Comparison of ENCODE assay signal across 20 cellular contexts in the genomic region with DNA sequence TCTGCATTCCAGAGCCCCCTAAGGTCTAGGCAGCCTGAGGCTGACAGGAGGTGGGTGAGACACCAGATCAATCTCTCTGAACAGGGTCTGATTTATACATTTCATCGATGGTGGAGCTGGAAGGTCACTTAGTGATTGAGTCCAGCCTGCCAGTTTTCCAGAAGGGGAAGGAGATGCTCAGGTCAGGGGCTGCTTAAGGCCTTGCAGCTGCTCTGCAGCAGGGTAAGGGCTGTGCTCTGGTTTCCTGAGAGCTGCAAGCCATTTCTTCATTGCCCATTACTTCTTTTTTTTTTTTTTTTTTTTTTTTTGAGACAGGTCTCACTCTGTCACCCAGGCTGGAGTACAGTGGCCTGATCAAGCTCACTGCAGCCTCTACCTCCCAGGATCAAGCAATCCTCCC. TPM values are rescaled to one million over a fixed set of nuclear protein-coding genes. Genes with fewer than 3 reads are reported as not detected.
DNase-seq lines count a peak whose midpoint lies in the region; ATAC-seq and TF ChIP-seq lines count a peak whose summit lies in the region.
"Had no signal": no experiment of that assay in that cellular context is flagged by ENCODE, and none has a peak within 500 bp of the region (broad histone marks: within the 10 kb centered on the region; RNA-seq: fewer than 3 reads in every experiment).

No MANE protein-coding gene starts in this region.

- no peak for DNase-seq in activated CD4-positive, alpha-beta T cell treated with anti-CD3 and anti-CD28 coated beads, Interleukin-2, amount 10 ng/mL, durations not matched to agents 24 days and 14 days
- no peak for DNase-seq in activated CD4-positive, alpha-beta T cell treated with anti-CD3 and anti-CD28 coated beads, Interleukin-2, amount 50 U/mL, for 4 hours
- DNase-seq in HL-60 (ENCODE audit: low read depth in 1 of 2, low spot score in 1 of 2) (peak in 1 of 2 experiments; percentile 76), natural killer cell (no peak), NCI-H82 (lab: John Stamatoyannopoulos, UW) (no peak), NCI-H524 (lab: John Stamatoyannopoulos, UW) (no peak)
- no peak for DNase-seq in activated T-helper 1 cell treated with anti-CD3 and anti-CD28 coated beads, Interleukin-12 subunit alpha, Interleukin-12 subunit beta, Interleukin-2, Interleukin-4 antibody, amounts not matched to agents 30 ng/mL and 10 ng/mL and 1 ng/mL, durations not matched to agents 14 hours and 24 hours and 36 hours (ENCODE audit: low spot score)
- DNase-seq: ACHN; activated naive CD4-positive, alpha-beta T cell; Caco-2; effector CD4-positive, alpha-beta T cell; heart left ventricle; islet precursor cell; mesendoderm; NCI-H1417 had no signal

- peaks cover 63% of the 10 kb centered on the region for H3K4me1 Mint-ChIP-seq in activated CD4-positive, alpha-beta T cell treated with anti-CD3 and anti-CD28 coated beads, Interleukin-2, amount 10 ng/mL, durations not matched to agents 24 days and 14 days
- H3K4me1 Mint-ChIP-seq in activated T-helper 1 cell treated with anti-CD3 and anti-CD28 coated beads, Interleukin-12 subunit alpha, Interleukin-12 subunit beta, Interleukin-2, Interleukin-4 antibody, amounts not matched to agents 30 ng/mL and 10 ng/mL and 1 ng/mL, durations not matched to agents 14 hours and 24 hours and 36 hours (ENCODE audit: low read depth): peaks cover 59% of the 10 kb centered on the region
- H3K4me1 Mint-ChIP-seq in natural killer cell: peaks cover 54 to 62% of the 10 kb centered on the region in 2 donors
- H3K4me1 Mint-ChIP-seq: neural progenitor cell had no signal

- TF ChIP-seq CTCF in HL-60 (IDR thresholded peaks at IDR 0.05; ENCODE audit: insufficient read depth, low read length): no peak
- TF ChIP-seq CTCF in natural killer cell (IDR thresholded peaks at IDR 0.05): no peak

- peak overlapping the region; percentile 96 for H3K27ac ChIP-seq in HL-60 (replicated peaks)
- H3K27ac ChIP-seq: breast epithelium, neural progenitor cell had no signal

- H3K27me3 ChIP-seq in HL-60 (ENCODE audit: insufficient read depth, poor library complexity, severe bottlenecking): no peaks in the 10 kb centered on the region
- H3K27me3 ChIP-seq: breast epithelium, heart left ventricle, neural progenitor cell had no signal

- no peak overlapping the region for H3K4me3 ChIP-seq in HL-60 (replicated peaks; ENCODE audit: insufficient read depth, low read length)
- H3K4me3 ChIP-seq: breast epithelium, GM12878, heart left ventricle, neural progenitor cell had no signal

- H3K27ac Mint-ChIP-seq in activated CD4-positive, alpha-beta T cell treated with anti-CD3 and anti-CD28 coated beads, Interleukin-2, amount 10 ng/mL, durations not matched to agents 24 days and 14 days: peak overlapping the region; percentile 62
- H3K27ac Mint-ChIP-seq in activated T-helper 1 cell treated with anti-CD3 and anti-CD28 coated beads, Interleukin-12 subunit alpha, Interleukin-12 subunit beta, Interleukin-2, Interleukin-4 antibody, amounts not matched to agents 30 ng/mL and 10 ng/mL and 1 ng/mL, durations not matched to agents 14 hours and 24 hours and 36 hours: peak overlapping the region; percentile 70
- H3K27ac Mint-ChIP-seq in natural killer cell: peak overlapping the region; percentile 94 to 99
- H3K27ac Mint-ChIP-seq: neural progenitor cell had no signal

- no peak for ATAC-seq in natural killer cell
- no peak for ATAC-seq in GM18502 (IDR thresholded peaks at IDR 0.05; ENCODE audit: poor library complexity, unreplicated experiment)
- ATAC-seq: GM12878, heart left ventricle had no signal

- no peaks in the 10 kb centered on the region for H3K27me3 Mint-ChIP-seq in activated CD4-positive, alpha-beta T cell treated with anti-CD3 and anti-CD28 coated beads, Interleukin-2, amount 10 ng/mL, durations not matched to agents 24 days and 14 days
- H3K27me3 Mint-ChIP-seq in activated T-helper 1 cell treated with anti-CD3 and anti-CD28 coated beads, Interleukin-12 subunit alpha, Interleukin-12 subunit beta, Interleukin-2, Interleukin-4 antibody, amounts not matched to agents 30 ng/mL and 10 ng/mL and 1 ng/mL, durations not matched to agents 14 hours and 24 hours and 36 hours (ENCODE audit: insufficient read depth): no peaks in the 10 kb centered on the region
- H3K27me3 Mint-ChIP-seq in natural killer cell (ENCODE audit: low read depth in 2 of 2): no peaks in the 10 kb centered on the region

- intact Hi-C loops in activated CD4-positive, alpha-beta T cell treated with anti-CD3 and anti-CD28 coated beads, Interleukin-2, amount 10 ng/mL, durations not matched to agents 24 days and 14 days (cut with micrococcal nuclease): no loop called here
- intact Hi-C loops in activated T-helper 1 cell treated with anti-CD3 and anti-CD28 coated beads, Interleukin-12 subunit alpha, Interleukin-12 subunit beta, Interleukin-2, Interleukin-4 antibody, amounts not matched to agents 30 ng/mL and 10 ng/mL and 1 ng/mL, durations not matched to agents 14 hours and 24 hours and 36 hours (cut with micrococcal nuclease): no loop called here
- intact Hi-C loops in natural killer cell (cut with micrococcal nuclease): no loop called here

- peaks cover 53% of the 10 kb centered on the region for H3K36me3 Mint-ChIP-seq in activated CD4-positive, alpha-beta T cell treated with anti-CD3 and anti-CD28 coated beads, Interleukin-2, amount 10 ng/mL, durations not matched to agents 24 days and 14 days (ENCODE audit: low read depth)
- H3K36me3 Mint-ChIP-seq in activated T-helper 1 cell treated with anti-CD3 and anti-CD28 coated beads, Interleukin-12 subunit alpha, Interleukin-12 subunit beta, Interleukin-2, Interleukin-4 antibody, amounts not matched to agents 30 ng/mL and 10 ng/mL and 1 ng/mL, durations not matched to agents 14 hours and 24 hours and 36 hours (ENCODE audit: low read depth): peaks cover 39% of the 10 kb centered on the region
- peaks cover 12% of the 10 kb centered on the region for H3K36me3 Mint-ChIP-seq in natural killer cell

- peaks cover 4% of the 10 kb centered on the region for H3K9me3 Mint-ChIP-seq in activated CD4-positive, alpha-beta T cell treated with anti-CD3 and anti-CD28 coated beads, Interleukin-2, amount 10 ng/mL, durations not matched to agents 24 days and 14 days
- H3K9me3 Mint-ChIP-seq in activated T-helper 1 cell treated with anti-CD3 and anti-CD28 coated beads, Interleukin-12 subunit alpha, Interleukin-12 subunit beta, Interleukin-2, Interleukin-4 antibody, amounts not matched to agents 30 ng/mL and 10 ng/mL and 1 ng/mL, durations not matched to agents 14 hours and 24 hours and 36 hours: peaks cover 3% of the 10 kb centered on the region
- H3K9me3 Mint-ChIP-seq in natural killer cell: no peaks in the 10 kb centered on the region
- H3K9me3 Mint-ChIP-seq: neural progenitor cell had no signal

- H3K4me3 Mint-ChIP-seq in activated CD4-positive, alpha-beta T cell treated with anti-CD3 and anti-CD28 coated beads, Interleukin-2, amount 10 ng/mL, durations not matched to agents 24 days and 14 days: no peak overlapping the region
- H3K4me3 Mint-ChIP-seq in activated T-helper 1 cell treated with anti-CD3 and anti-CD28 coated beads, Interleukin-12 subunit alpha, Interleukin-12 subunit beta, Interleukin-2, Interleukin-4 antibody, amounts not matched to agents 30 ng/mL and 10 ng/mL and 1 ng/mL, durations not matched to agents 14 hours and 24 hours and 36 hours: no peak overlapping the region
- peak overlapping the region; percentile 11 for H3K4me3 Mint-ChIP-seq in natural killer cell
- H3K4me3 Mint-ChIP-seq: neural progenitor cell had no signal

RNA-seq across cellular contexts. Expression of gene TADA3, which starts 10.7 kb away (rescaled TPM):
- total RNA-seq in activated CD4-positive, alpha-beta T cell treated with anti-CD3 and anti-CD28 coated beads, Interleukin-2, amount 10 ng/mL, durations not matched to agents 24 days and 14 days: 63.4 and 64.6 TPM in 2 replicates
- total RNA-seq in activated T-helper 1 cell treated with anti-CD3 and anti-CD28 coated beads, Interleukin-12 subunit alpha, Interleukin-12 subunit beta, Interleukin-2, Interleukin-4 antibody, amounts not matched to agents 30 ng/mL and 10 ng/mL and 1 ng/mL, durations not matched to agents 14 hours and 24 hours and 36 hours: 63.4 and 63.6 TPM in 2 replicates
- 10 to 100 TPM; 59.2 to 73.7 (median 69.2) TPM for total RNA-seq in natural killer cell

RNA-seq across cellular contexts. Expression of gene ARPC4, which starts 11.3 kb away (rescaled TPM):
- 263 and 267 TPM in 2 replicates for total RNA-seq in activated CD4-positive, alpha-beta T cell treated with anti-CD3 and anti-CD28 coated beads, Interleukin-2, amount 10 ng/mL, durations not matched to agents 24 days and 14 days
- total RNA-seq in activated T-helper 1 cell treated with anti-CD3 and anti-CD28 coated beads, Interleukin-12 subunit alpha, Interleukin-12 subunit beta, Interleukin-2, Interleukin-4 antibody, amounts not matched to agents 30 ng/mL and 10 ng/mL and 1 ng/mL, durations not matched to agents 14 hours and 24 hours and 36 hours: 268 and 273 TPM in 2 replicates
- total RNA-seq in natural killer cell: 100 to 1,000 TPM; 282 to 288 (median 285) TPM

RNA-seq across cellular contexts. Expression of gene CAMK1, which starts 11.8 kb away (rescaled TPM):
- 81.0 and 83.7 TPM in 2 replicates for total RNA-seq in activated CD4-positive, alpha-beta T cell treated with anti-CD3 and anti-CD28 coated beads, Interleukin-2, amount 10 ng/mL, durations not matched to agents 24 days and 14 days
- 55.0 and 57.8 TPM in 2 replicates for total RNA-seq in activated T-helper 1 cell treated with anti-CD3 and anti-CD28 coated beads, Interleukin-12 subunit alpha, Interleukin-12 subunit beta, Interleukin-2, Interleukin-4 antibody, amounts not matched to agents 30 ng/mL and 10 ng/mL and 1 ng/mL, durations not matched to agents 14 hours and 24 hours and 36 hours
- total RNA-seq in natural killer cell: 10 to 100 TPM in 1 of 3 donors, 1 to 10 TPM in 2; 7.4 to 20.4 (median 8.7) TPM
- total RNA-seq: G401 had no signal

RNA-seq across cellular contexts. Expression of gene TTLL3, which starts 28.5 kb away (rescaled TPM):
- total RNA-seq in activated CD4-positive, alpha-beta T cell treated with anti-CD3 and anti-CD28 coated beads, Interleukin-2, amount 10 ng/mL, durations not matched to agents 24 days and 14 days: 33.2 and 37.7 TPM in 2 replicates
- total RNA-seq in activated T-helper 1 cell treated with anti-CD3 and anti-CD28 coated beads, Interleukin-12 subunit alpha, Interleukin-12 subunit beta, Interleukin-2, Interleukin-4 antibody, amounts not matched to agents 30 ng/mL and 10 ng/mL and 1 ng/mL, durations not matched to agents 14 hours and 24 hours and 36 hours: 26.5 and 33.6 TPM in 2 replicates
- 100 to 1,000 TPM; 133 to 137 (median 136) TPM for total RNA-seq in natural killer cell

RNA-seq across cellular contexts. Expression of gene OGG1, which starts 31.8 kb away (rescaled TPM):
- total RNA-seq in activated CD4-positive, alpha-beta T cell treated with anti-CD3 and anti-CD28 coated beads, Interleukin-2, amount 10 ng/mL, durations not matched to agents 24 days and 14 days: 37.0 and 41.1 TPM in 2 replicates
- 40.2 and 40.6 TPM in 2 replicates for total RNA-seq in activated T-helper 1 cell treated with anti-CD3 and anti-CD28 coated beads, Interleukin-12 subunit alpha, Interleukin-12 subunit beta, Interleukin-2, Interleukin-4 antibody, amounts not matched to agents 30 ng/mL and 10 ng/mL and 1 ng/mL, durations not matched to agents 14 hours and 24 hours and 36 hours
- 10 to 100 TPM; 33.4 to 52.1 (median 34.7) TPM for total RNA-seq in natural killer cell
